ENCODE assay signal across 8 cellular contexts in the genomic region with DNA sequence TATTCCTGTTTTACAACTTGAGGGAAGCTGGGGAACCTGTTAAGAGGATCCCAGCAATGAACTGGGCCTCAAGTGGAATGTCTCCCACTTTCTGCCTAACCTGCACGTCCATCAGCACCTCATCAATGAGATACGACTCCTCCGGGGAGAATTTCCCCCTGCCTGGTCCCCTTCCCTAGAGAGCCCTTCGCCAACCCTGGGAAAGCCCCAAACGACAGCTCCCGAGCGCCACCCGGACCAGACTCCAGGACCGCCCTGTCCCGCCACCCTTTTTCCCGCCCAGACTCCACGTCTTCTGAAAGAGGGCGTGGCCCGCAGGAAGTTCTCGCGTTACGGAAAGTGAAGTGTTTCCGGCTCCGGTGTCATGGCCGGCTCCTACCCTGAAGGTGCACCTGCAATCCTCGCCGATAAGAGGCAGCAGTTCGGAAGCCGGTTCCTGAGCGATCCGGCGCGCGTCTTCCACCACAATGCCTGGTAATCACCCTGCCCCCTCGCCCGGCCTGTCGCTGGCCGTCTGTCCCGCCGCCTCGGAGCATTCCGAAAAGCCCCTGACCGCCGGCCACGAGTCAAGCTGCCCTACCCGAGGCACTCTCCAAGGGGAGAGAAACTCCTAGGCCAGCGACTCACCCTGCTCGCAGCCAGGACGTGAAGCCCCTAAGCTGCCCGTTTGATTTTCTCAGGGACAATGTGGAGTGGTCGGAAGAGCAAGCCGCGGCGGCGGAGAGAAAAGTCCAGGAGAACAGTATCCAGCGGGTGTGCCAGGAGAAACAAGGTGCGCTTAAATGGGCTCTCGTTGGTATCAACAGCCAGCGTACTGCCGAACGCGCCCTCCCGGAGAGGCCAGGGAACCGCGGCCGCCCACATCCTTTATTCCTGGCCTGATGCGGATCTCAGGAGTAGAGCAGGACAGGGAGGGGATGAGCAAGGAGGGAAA. TPM values are rescaled to one million over a fixed set of nuclear protein-coding genes. Genes with fewer than 3 reads are reported as not detected.
DNase-seq lines count a peak whose midpoint lies in the region; ATAC-seq and TF ChIP-seq lines count a peak whose summit lies in the region.
"Not testable (repeated sequence)": the region's sequence is repeated elsewhere in the genome, so short reads cannot be mapped to it uniquely, and the experiment has no call there.

A gene with protein sequence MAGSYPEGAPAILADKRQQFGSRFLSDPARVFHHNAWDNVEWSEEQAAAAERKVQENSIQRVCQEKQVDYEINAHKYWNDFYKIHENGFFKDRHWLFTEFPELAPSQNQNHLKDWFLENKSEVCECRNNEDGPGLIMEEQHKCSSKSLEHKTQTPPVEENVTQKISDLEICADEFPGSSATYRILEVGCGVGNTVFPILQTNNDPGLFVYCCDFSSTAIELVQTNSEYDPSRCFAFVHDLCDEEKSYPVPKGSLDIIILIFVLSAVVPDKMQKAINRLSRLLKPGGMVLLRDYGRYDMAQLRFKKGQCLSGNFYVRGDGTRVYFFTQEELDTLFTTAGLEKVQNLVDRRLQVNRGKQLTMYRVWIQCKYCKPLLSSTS (plus strand): TSS at position 347 of the 934 bp plus-strand sequence. CDS start 18 bp downstream, at position 365.

- H3K27me3 ChIP-seq in dorsolateral prefrontal cortex, right lobe of liver: not testable (repeated sequence)

- TF ChIP-seq POLR2A in right lobe of liver (IDR thresholded peaks at IDR 0.05), result peak; percentile 72

- peak within 1 kb of the TSS in 54 of 59 donors; percentile 7 to 93 (median 72) for H3K27ac ChIP-seq in dorsolateral prefrontal cortex
- H3K27ac ChIP-seq in right lobe of liver, result peak within 1 kb of the TSS in 2 of 3 donors; percentile 45 to 51

- TF ChIP-seq CTCF in dorsolateral prefrontal cortex (IDR thresholded peaks at IDR 0.05 in 54 of 56, conservative IDR thresholded peaks at IDR 0.05 in 2 of 56; ENCODE audit: low read depth in 1 of 56, partially characterized antibody in 56 of 56) (peak in 50 of 56 donors; percentile 12 to 61 (median 39)), right lobe of liver (IDR thresholded peaks at IDR 0.05) (peak; percentile 27 to 38 (median 27))

- peaks cover 0 to 10% (median 0%) of the 10 kb centered on the region in 4 donors for H3K36me3 ChIP-seq in right lobe of liver

- H3K4me3 ChIP-seq in dorsolateral prefrontal cortex, result peak within 1 kb of the TSS; percentile 59 to 95 (median 84)
- H3K4me3 ChIP-seq in right lobe of liver, result peak within 1 kb of the TSS; percentile 67 to 92 (median 91)

- H3K9me3 ChIP-seq in right lobe of liver, result not testable (repeated sequence)

- ATAC-seq in GM19395 (IDR thresholded peaks at IDR 0.05; ENCODE audit: unreplicated experiment) (peak; percentile 95), HG03565 (IDR thresholded peaks at IDR 0.05; ENCODE audit: unreplicated experiment) (peak; percentile 78), right lobe of liver (peak; percentile 98 to 99 (median 99))

- WGBS in right lobe of liver (ENCODE audit: insufficient coverage, low coverage, low lambda C conversion rate, missing lambda C conversion rate), result under 1% methylated on average over 36 of the region's 62 CpGs

- peak; percentile 96 for DNase-seq in CD1c-positive myeloid dendritic cell (ENCODE audit: extremely low spot score)
- DNase-seq in NCI-H748 treated with DMSO at 0.1 percent for 48 hours (lab: John Stamatoyannopoulos, UW), result peak; percentile 86
- DNase-seq in activated CD4-positive, alpha-beta T cell treated with anti-CD3 and anti-CD28 coated beads, Interleukin-2, amount 50 U/mL, for 4 hours, result peak; percentile 83
- peak; percentile 87 to 96 (median 94) for DNase-seq in dorsolateral prefrontal cortex
- DNase-seq in right lobe of liver, result peak; percentile 90 to 93 (median 92)
- DNase-seq in stimulated activated CD4-positive, alpha-beta T cell treated with anti-CD3 and anti-CD28 coated beads, Interleukin-4, amount 100 ng/mL, for 48 hours (ENCODE audit: low read depth in 2 of 2), result peak; percentile 84 to 88

- intact Hi-C loops in dorsolateral prefrontal cortex (cut with DNase I), result loop anchor here in 1 of 2 donors (10.0 kb wide), 2 partner anchors 58 to 188 kb away; no protein-coding TSS in a partner anchor
- intact Hi-C loops in right lobe of liver (cut with DNase I), result not testable (repeated sequence)

- peaks cover 0 to 11% (median 4%) of the 10 kb centered on the region in 4 donors for H3K4me1 ChIP-seq in right lobe of liver

RNA-seq across cellular contexts. Expression of the gene that starts here (rescaled TPM):
- total RNA-seq in dorsolateral prefrontal cortex (10 to 100 TPM; 19.8 to 45.2 (median 29.5) TPM), right lobe of liver (10 to 100 TPM; 10.8 to 15.1 (median 13.6) TPM)

Comparison
In these comparisons a context has a peak if more than half of its experiments do, and no peak if none do; other contexts are left out.
1. Peak in every context shown above with its lines: DNase-seq, ATAC-seq, H3K4me3 ChIP-seq and H3K27ac ChIP-seq.